Comparison of ENCODE assay signal across 8 cellular contexts in genomic region chr10:106705576-106706526, GRCh38.
A peak's percentile ranks its signal among the peaks of the same experiment; 100 is the strongest.
DNase-seq lines count a peak whose midpoint lies in the region; ATAC-seq and TF ChIP-seq lines count a peak whose summit lies in the region.

No MANE protein-coding gene starts in this region.

- no peaks in the 10 kb centered on the region for H3K9me3 ChIP-seq in OCI-LY1 (ENCODE audit: low read length)

- peak; percentile 77 for TF ChIP-seq CTCF in OCI-LY1 (IDR thresholded peaks at IDR 0.05; ENCODE audit: low read length)

- H3K36me3 ChIP-seq in OCI-LY1 (ENCODE audit: insufficient read depth, low read length) = no peaks in the 10 kb centered on the region

- no peaks in the 10 kb centered on the region for H3F3A ChIP-seq in OCI-LY1 (ENCODE audit: insufficient read depth, low read length)

- ATAC-seq in GM19023 (IDR thresholded peaks at IDR 0.05; ENCODE audit: unreplicated experiment) (peak; percentile 73), HG03378 (IDR thresholded peaks at IDR 0.05; ENCODE audit: unreplicated experiment) (peak; percentile 88)

- no peak overlapping the region for H2AFZ ChIP-seq in OCI-LY1 (ENCODE audit: low read length)

- DNase-seq in DMS53 treated with DMSO at 0.1 percent for 48 hours (lab: John Stamatoyannopoulos, UW; ENCODE audit: unreplicated experiment) (peak; percentile 2), cerebellum (ENCODE audit: low spot score) (peak; percentile 30), left kidney (ENCODE audit: low read depth, low spot score) (peak; percentile 93), substantia nigra (lab: John Stamatoyannopoulos, UW) (peak in 40 of 49 donors; percentile 3 to 74 (median 37)), NCI-H2227 (lab: John Stamatoyannopoulos, UW; ENCODE audit: unreplicated experiment) (no peak)

- no peaks in the 10 kb centered on the region for H3K79me2 ChIP-seq in OCI-LY1 (ENCODE audit: insufficient read depth, low read length)

- H4K20me1 ChIP-seq in OCI-LY1 (ENCODE audit: insufficient read depth, low read length) = no peaks in the 10 kb centered on the region

- H3K27me3 ChIP-seq in OCI-LY1 (ENCODE audit: insufficient read depth, low read length) = no peaks in the 10 kb centered on the region

- no peaks in the 10 kb centered on the region for H3K9me2 ChIP-seq in OCI-LY1 (ENCODE audit: low read depth, low read length)

- H3K4me3 ChIP-seq in OCI-LY1 (ENCODE audit: low read depth, low read length, poor library complexity, severe bottlenecking) = no peak overlapping the region

- no peak overlapping the region for H3K9ac ChIP-seq in OCI-LY1 (ENCODE audit: low read length)

- no peaks in the 10 kb centered on the region for H3K4me1 ChIP-seq in OCI-LY1 (ENCODE audit: insufficient read depth, low read length, severe bottlenecking)

- no peak overlapping the region for H3K27ac ChIP-seq in OCI-LY1 (ENCODE audit: low read depth, low read length, poor library complexity, severe bottlenecking)
- H3K27ac ChIP-seq in substantia nigra (ENCODE audit: low read depth, low read length, poor library complexity, severe bottlenecking) = no peak overlapping the region

- H3K4me2 ChIP-seq in OCI-LY1 (ENCODE audit: low read length) = no peak overlapping the region
